ENCODE assay signal across 9 cellular contexts in genomic region chr17:57107498-57108101, GRCh38. TPM values are rescaled to one million over a fixed set of nuclear protein-coding genes. Genes with fewer than 3 reads are reported as not detected.
DNase-seq lines count a peak whose midpoint lies in the region; ATAC-seq and TF ChIP-seq lines count a peak whose summit lies in the region.
"Had no signal": no experiment of that assay in that cellular context is flagged by ENCODE, and none has a peak within 500 bp of the region (broad histone marks: within the 10 kb centered on the region; RNA-seq: fewer than 3 reads in every experiment).

No MANE protein-coding gene starts in this region.

- H3K9ac ChIP-seq in mammary epithelial cell (ENCODE audit: insufficient read depth, low read length) (peak overlapping the region; percentile 30), mucosa of stomach (ENCODE audit: low read length) (peak overlapping the region; percentile 38)

- peak overlapping the region; percentile 72 for H2AFZ ChIP-seq in mammary epithelial cell (ENCODE audit: low read depth, low read length)

- H3K36me3 ChIP-seq in mammary epithelial cell (ENCODE audit: insufficient read depth, low read length): peaks cover 6% of the 10 kb centered on the region
- peaks cover 10% of the 10 kb centered on the region for H3K36me3 ChIP-seq in mucosa of stomach (ENCODE audit: control insufficient read depth, insufficient read depth, low read length)

- H4K20me1 ChIP-seq in mammary epithelial cell (ENCODE audit: insufficient read depth, low read length): no peaks in the 10 kb centered on the region

- intact Hi-C loops in mammary epithelial cell (cut with micrococcal nuclease): loop anchor here (2.0 kb wide), 1 partner anchor 15 kb away; no protein-coding TSS in a partner anchor
- intact Hi-C loops in dorsolateral prefrontal cortex (cut with DNase I): no loop called here

- CTCF ChIA-PET in mammary epithelial cell (lab: Charles Lee; ENCODE audit: low non-redundant PET): interaction anchor here (0.6 kb wide), 1 partner anchor 640 kb away, joined by 4 read pairs; no protein-coding TSS in a partner anchor

- no peaks in the 10 kb centered on the region for H3K9me3 ChIP-seq in mammary epithelial cell (replicated peaks; ENCODE audit: insufficient read depth, low read length)
- H3K9me3 ChIP-seq in mucosa of stomach (ENCODE audit: control insufficient read depth, low read length): no peaks in the 10 kb centered on the region

- H3K4me1 ChIP-seq in mammary epithelial cell (ENCODE audit: insufficient read depth, low read length) (peaks cover 54% of the 10 kb centered on the region), mucosa of stomach (ENCODE audit: control insufficient read depth, insufficient read depth, low read length) (peaks cover 57% of the 10 kb centered on the region)

- H3K27me3 ChIP-seq in mammary epithelial cell (ENCODE audit: insufficient read depth, low read length) (no peaks in the 10 kb centered on the region), mucosa of stomach (ENCODE audit: control insufficient read depth, insufficient read depth, low read length) (no peaks in the 10 kb centered on the region), dorsolateral prefrontal cortex (no peaks in the 10 kb centered on the region)

- BruUV-seq in mammary epithelial cell (replicated peaks; lab: Mats Ljungman, UMichigan): no TSS peak

- in situ Hi-C loops in mammary epithelial cell (cut with MboI; ENCODE audit: low sequenced_read_pairs in 2 of 2): loop anchor here in 1 of 2 donors (25.0 kb wide), 1 partner anchor 880 kb away; the partner anchor contains the start of gene VEZF1

- peaks cover 72% of the 10 kb centered on the region for H3K79me2 ChIP-seq in mammary epithelial cell (ENCODE audit: insufficient read depth, low read length)

- H3K4me2 ChIP-seq in mammary epithelial cell (ENCODE audit: insufficient read depth, low read depth, low read length): peak overlapping the region; percentile 69

- WGBS in mammary epithelial cell (ENCODE audit: low coverage, missing lambda C conversion rate): 27% methylated on average over 7 of the region's 12 CpGs

- no peak for ATAC-seq in GM19328 (IDR thresholded peaks at IDR 0.05; ENCODE audit: unreplicated experiment)
- no peak for ATAC-seq in HG03521 (IDR thresholded peaks at IDR 0.05; ENCODE audit: unreplicated experiment)

- dilution Hi-C loops in mammary epithelial cell (cut with HindIII; ENCODE audit: low sequenced_read_pairs): loop anchor here (25.0 kb wide), 1 partner anchor 655 kb away; no protein-coding TSS in a partner anchor

- H3K27ac ChIP-seq in mammary epithelial cell (ENCODE audit: insufficient read depth, low read depth, low read length) (peak overlapping the region; percentile 82), dorsolateral prefrontal cortex (peak overlapping the region in 1 of 59 donors; percentile 73)

- DNase-seq in DMS79 (lab: John Stamatoyannopoulos, UW): peak; percentile 84
- DNase-seq in NCI-H187 (lab: John Stamatoyannopoulos, UW): peak; percentile 70 to 93
- DNase-seq in mammary epithelial cell: peak; percentile 95
- no peak for DNase-seq in nucleus accumbens (lab: John Stamatoyannopoulos, UW)
- DNase-seq in dorsolateral prefrontal cortex: no peak
- DNase-seq: stimulated activated CD4-positive, alpha-beta T cell treated with anti-CD3 and anti-CD28 coated beads, Interleukin-2, amount 100 ng/mL, for 48 hours had no signal

- H3K4me3 ChIP-seq in mammary epithelial cell (replicated peaks in 1 of 3; ENCODE audit: insufficient read depth in 1 of 3, low read depth in 2 of 3, low read length in 3 of 3): peak overlapping the region in 1 of 3 experiments; percentile 29
- no peak overlapping the region for H3K4me3 ChIP-seq in mucosa of stomach (ENCODE audit: low read length)
- no peak overlapping the region for H3K4me3 ChIP-seq in dorsolateral prefrontal cortex

- no peak for TF ChIP-seq CTCF in mammary epithelial cell (conservative IDR thresholded peaks at IDR 0.05 in 1 of 2, IDR thresholded peaks at IDR 0.05 in 1 of 2; ENCODE audit: extremely low read depth in 1 of 2, insufficient read depth in 1 of 2, low read depth in 1 of 2, low read length in 2 of 2)
- no peak for TF ChIP-seq CTCF in dorsolateral prefrontal cortex (IDR thresholded peaks at IDR 0.05 in 54 of 56, conservative IDR thresholded peaks at IDR 0.05 in 2 of 56; ENCODE audit: low read depth in 1 of 56, partially characterized antibody in 56 of 56)

RNA-seq across cellular contexts. Expression of gene AKAP1, which starts 22.6 kb away (rescaled TPM):
- 10 to 100 TPM; 31.3 to 33.7 TPM for total RNA-seq in mammary epithelial cell
- 43.5 TPM for polyA plus RNA-seq in mammary epithelial cell
- 157 TPM for polyA minus RNA-seq in mammary epithelial cell
- 10 to 100 TPM; 37.5 to 77.9 (median 57.2) TPM for total RNA-seq in dorsolateral prefrontal cortex

Comparison
In these comparisons a context has a peak if more than half of its experiments do, and no peak if none do; other contexts are left out.
1. DNase-seq: peak in DMS79 (single experiment), NCI-H187 (2 of 2) and mammary epithelial cell (single experiment); none in nucleus accumbens (0 of 56) and dorsolateral prefrontal cortex (0 of 10).